Comparison of ENCODE assay signal across 15 cellular contexts in the genomic region with DNA sequence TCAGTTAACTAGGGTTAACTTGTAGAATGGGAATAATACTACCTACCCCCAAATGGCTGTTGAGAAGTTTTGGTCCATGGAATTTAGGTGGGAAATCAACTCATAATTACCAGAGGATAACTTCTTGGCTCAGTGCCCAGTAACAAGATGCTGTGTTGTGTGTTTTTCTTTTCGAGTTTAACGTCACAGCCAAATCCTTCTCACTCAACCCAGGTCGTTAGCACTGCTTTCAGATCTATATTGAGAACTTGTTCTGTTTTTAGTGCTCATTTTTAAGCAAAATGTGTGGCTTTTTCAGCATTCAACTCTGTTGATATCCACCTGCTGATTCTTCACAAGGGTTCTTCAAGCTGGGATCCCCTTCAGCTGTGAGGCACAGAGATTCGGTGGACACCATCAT.
DNase-seq lines count a peak whose midpoint lies in the region; ATAC-seq lines count a peak whose summit lies in the region.
"Had no signal": no experiment of that assay in that cellular context is flagged by ENCODE, and none has a peak within 500 bp of the region (broad histone marks: within the 10 kb centered on the region; RNA-seq: fewer than 3 reads in every experiment).

No MANE protein-coding gene starts in this region.

- intact Hi-C loops in activated CD4-positive, alpha-beta memory T cell treated with anti-CD3 and anti-CD28 coated beads for 36 hours (cut with micrococcal nuclease): no loop called here

- peaks cover 2% of the 10 kb centered on the region for H3K27me3 Mint-ChIP-seq in activated CD4-positive, alpha-beta memory T cell treated with anti-CD3 and anti-CD28 coated beads for 36 hours
- peaks cover 31% of the 10 kb centered on the region for H3K27me3 Mint-ChIP-seq in T-helper 17 cell

- CTCF ChIA-PET in activated CD4-positive, alpha-beta memory T cell treated with anti-CD3 and anti-CD28 coated beads for 36 hours (lab: Charles Lee): no interaction called here

- peak; percentile 1 for DNase-seq in NCI-H1105 (lab: John Stamatoyannopoulos, UW)
- DNase-seq in activated CD4-positive, alpha-beta memory T cell treated with anti-CD3 and anti-CD28 coated beads for 36 hours: no peak
- no peak for DNase-seq in A172 (ENCODE audit: low spot score)
- no peak for DNase-seq in T-helper 17 cell
- DNase-seq in stimulated activated effector memory CD8-positive, alpha-beta T cell treated with anti-CD3 and anti-CD28 coated beads, Interleukin-12 subunit alpha, Interleukin-12 subunit beta, amount 100 ng/mL, for 72 hours (ENCODE audit: low spot score in 2 of 2): no peak
- DNase-seq: activated naive CD8-positive, alpha-beta T cell treated with anti-CD3 and anti-CD28 coated beads, Interleukin-2, amount 10 ng/mL, durations not matched to agents 7 days and 5 days; DND-41; nephron progenitor cell; WERI-Rb-1 had no signal

- POLR2A ChIA-PET in activated CD4-positive, alpha-beta memory T cell treated with anti-CD3 and anti-CD28 coated beads for 36 hours (lab: Charles Lee): no interaction called here

- H3K36me3 Mint-ChIP-seq in activated CD4-positive, alpha-beta memory T cell treated with anti-CD3 and anti-CD28 coated beads for 36 hours: no peaks in the 10 kb centered on the region
- peaks cover 3% of the 10 kb centered on the region for H3K36me3 Mint-ChIP-seq in T-helper 17 cell (ENCODE audit: low read depth)
- H3K36me3 Mint-ChIP-seq in stimulated activated effector memory CD8-positive, alpha-beta T cell treated with anti-CD3 and anti-CD28 coated beads, Interleukin-12 subunit alpha, Interleukin-12 subunit beta, amount 100 ng/mL, for 72 hours: no peaks in the 10 kb centered on the region
- H3K36me3 Mint-ChIP-seq: activated naive CD8-positive, alpha-beta T cell treated with anti-CD3 and anti-CD28 coated beads, Interleukin-2, amount 10 ng/mL, durations not matched to agents 7 days and 5 days had no signal

- H3K9me3 Mint-ChIP-seq in activated CD4-positive, alpha-beta memory T cell treated with anti-CD3 and anti-CD28 coated beads for 36 hours: no peaks in the 10 kb centered on the region
- H3K9me3 Mint-ChIP-seq in stimulated activated effector memory CD8-positive, alpha-beta T cell treated with anti-CD3 and anti-CD28 coated beads, Interleukin-12 subunit alpha, Interleukin-12 subunit beta, amount 100 ng/mL, for 72 hours: no peaks in the 10 kb centered on the region
- H3K9me3 Mint-ChIP-seq: activated naive CD8-positive, alpha-beta T cell treated with anti-CD3 and anti-CD28 coated beads, Interleukin-2, amount 10 ng/mL, durations not matched to agents 7 days and 5 days; nephron progenitor cell had no signal

- H3K4me1 Mint-ChIP-seq in activated CD4-positive, alpha-beta memory T cell treated with anti-CD3 and anti-CD28 coated beads for 36 hours (ENCODE audit: low read depth): peaks cover 5% of the 10 kb centered on the region
- peaks cover 2% of the 10 kb centered on the region for H3K4me1 Mint-ChIP-seq in T-helper 17 cell
- H3K4me1 Mint-ChIP-seq in stimulated activated effector memory CD8-positive, alpha-beta T cell treated with anti-CD3 and anti-CD28 coated beads, Interleukin-12 subunit alpha, Interleukin-12 subunit beta, amount 100 ng/mL, for 72 hours: peaks cover 18% of the 10 kb centered on the region

- ATAC-seq in GM18499 (IDR thresholded peaks at IDR 0.05; ENCODE audit: insufficient read depth, unreplicated experiment) (peak; percentile 55), GM19455 (IDR thresholded peaks at IDR 0.05; ENCODE audit: unreplicated experiment) (peak; percentile 74), HG02885 (IDR thresholded peaks at IDR 0.05; ENCODE audit: poor library complexity, unreplicated experiment) (peak; percentile 77), T-helper 17 cell (no peak)
- ATAC-seq in stimulated activated effector memory CD8-positive, alpha-beta T cell treated with anti-CD3 and anti-CD28 coated beads, Interleukin-12 subunit alpha, Interleukin-12 subunit beta, amount 100 ng/mL, for 72 hours: no peak
- ATAC-seq: esophagus mucosa, left lobe of liver had no signal

- H3K27ac Mint-ChIP-seq in activated CD4-positive, alpha-beta memory T cell treated with anti-CD3 and anti-CD28 coated beads for 36 hours: no peak overlapping the region
- H3K27ac Mint-ChIP-seq in T-helper 17 cell: no peak overlapping the region
- H3K27ac Mint-ChIP-seq in stimulated activated effector memory CD8-positive, alpha-beta T cell treated with anti-CD3 and anti-CD28 coated beads, Interleukin-12 subunit alpha, Interleukin-12 subunit beta, amount 100 ng/mL, for 72 hours: no peak overlapping the region
- H3K27ac Mint-ChIP-seq: activated naive CD8-positive, alpha-beta T cell treated with anti-CD3 and anti-CD28 coated beads, Interleukin-2, amount 10 ng/mL, durations not matched to agents 7 days and 5 days; nephron progenitor cell had no signal

- H3K4me3 Mint-ChIP-seq in activated CD4-positive, alpha-beta memory T cell treated with anti-CD3 and anti-CD28 coated beads for 36 hours: no peak overlapping the region
- no peak overlapping the region for H3K4me3 Mint-ChIP-seq in T-helper 17 cell
- H3K4me3 Mint-ChIP-seq in stimulated activated effector memory CD8-positive, alpha-beta T cell treated with anti-CD3 and anti-CD28 coated beads, Interleukin-12 subunit alpha, Interleukin-12 subunit beta, amount 100 ng/mL, for 72 hours: no peak overlapping the region
- H3K4me3 Mint-ChIP-seq: activated naive CD8-positive, alpha-beta T cell treated with anti-CD3 and anti-CD28 coated beads, Interleukin-2, amount 10 ng/mL, durations not matched to agents 7 days and 5 days; nephron progenitor cell had no signal

- no peaks in the 10 kb centered on the region for H3K9me3 ChIP-seq in T-helper 17 cell (ENCODE audit: control insufficient read depth, low read length, poor library complexity, severe bottlenecking)
- H3K9me3 ChIP-seq: HAP-1 had no signal

Comparison
In these comparisons a context has a peak if more than half of its experiments do, and no peak if none do; other contexts are left out.
1. ATAC-seq: peak in GM18499 (single experiment), GM19455 (single experiment) and HG02885 (single experiment); none in T-helper 17 cell (single experiment) and stimulated activated effector memory CD8-positive, alpha-beta T cell treated with anti-CD3 and anti-CD28 coated beads, Interleukin-12 subunit alpha, Interleukin-12 subunit beta, amount 100 ng/mL, for 72 hours (single experiment).